6 cellular contexts compared by ENCODE assay signal in genomic region chr1:8896775-8897174, GRCh38. TPM values are rescaled to one million over a fixed set of nuclear protein-coding genes. Genes with fewer than 3 reads are reported as not detected.
"Had no signal": no experiment of that assay in that cellular context is flagged by ENCODE, and none has a peak within 500 bp of the region (broad histone marks: within the 10 kb centered on the region; RNA-seq: fewer than 3 reads in every experiment).

No MANE protein-coding gene starts in this region.

RNA-seq across cellular contexts. Expression of gene CA6, which starts 48.9 kb away (rescaled TPM):
- total RNA-seq: chondrocyte, LHCN-M2, OCI-LY7, Right ventricle myocardium superior, SJSA1 had no signal
- polyA plus RNA-seq: SK-N-SH had no signal
